Comparison of ENCODE assay signal across 19 cellular contexts in genomic region chr3:159795776-159796175, GRCh38. TPM values are rescaled to one million over a fixed set of nuclear protein-coding genes. Genes with fewer than 3 reads are reported as not detected.
A peak's percentile ranks its signal among the peaks of the same experiment; 100 is the strongest.
DNase-seq lines count a peak whose midpoint lies in the region; ATAC-seq and TF ChIP-seq lines count a peak whose summit lies in the region.
"Had no signal": no experiment of that assay in that cellular context is flagged by ENCODE, and none has a peak within 500 bp of the region (broad histone marks: within the 10 kb centered on the region; RNA-seq: fewer than 3 reads in every experiment).

No MANE protein-coding gene starts in this region.

- 94 to 95% methylated on average over 1 of the region's 1 CpG for WGBS in sigmoid colon, 2 donors

- TF ChIP-seq EP300 in sigmoid colon (IDR thresholded peaks at IDR 0.05) = no peak

- no peaks in the 10 kb centered on the region for H3K36me3 ChIP-seq in fibroblast of lung (ENCODE audit: control insufficient read depth, insufficient read depth, low read length)
- H3K36me3 ChIP-seq in sigmoid colon = no peaks in the 10 kb centered on the region
- H3K36me3 ChIP-seq: BLaER1, spleen had no signal

- no peak for TF ChIP-seq CTCF in AG10803 (conservative IDR thresholded peaks at IDR 0.05; ENCODE audit: low read length)
- TF ChIP-seq CTCF in fibroblast of lung (conservative IDR thresholded peaks at IDR 0.05 in 1 of 2, IDR thresholded peaks at IDR 0.05 in 1 of 2; ENCODE audit: low read depth in 1 of 2, low read length in 2 of 2) = no peak
- no peak for TF ChIP-seq CTCF in sigmoid colon (IDR thresholded peaks at IDR 0.05)

- no peaks in the 10 kb centered on the region for H4K20me1 ChIP-seq in fibroblast of lung (ENCODE audit: control insufficient read depth, extremely low read depth, insufficient read depth, low read length)
- H4K20me1 ChIP-seq: BLaER1 had no signal

- TF ChIP-seq POLR2A in sigmoid colon (IDR thresholded peaks at IDR 0.05) = no peak

- peak overlapping the region; percentile 90 for H3K27ac ChIP-seq in angular gyrus (ENCODE audit: low read depth, low read length)
- H3K27ac ChIP-seq in fibroblast of lung (ENCODE audit: insufficient read depth, low read length) = peak overlapping the region; percentile 67
- peak overlapping the region; percentile 82 to 90 (median 86) for H3K27ac ChIP-seq in sigmoid colon
- H3K27ac ChIP-seq: BLaER1 had no signal

- H3K9me3 ChIP-seq in fibroblast of lung (ENCODE audit: control insufficient read depth, insufficient read depth, low read depth, low read length) (no peaks in the 10 kb centered on the region), sigmoid colon (no peaks in the 10 kb centered on the region)
- H3K9me3 ChIP-seq: BLaER1, spleen had no signal

- no peaks in the 10 kb centered on the region for H3K27me3 ChIP-seq in fibroblast of lung (ENCODE audit: control insufficient read depth, insufficient read depth, low read length)
- no peaks in the 10 kb centered on the region for H3K27me3 ChIP-seq in sigmoid colon
- H3K27me3 ChIP-seq: BLaER1, spleen had no signal

- H2AFZ ChIP-seq in fibroblast of lung (ENCODE audit: low read length) = no peak overlapping the region

- no peak overlapping the region for H3K4me3 ChIP-seq in AG10803 (ENCODE audit: low read length)
- H3K4me3 ChIP-seq in fibroblast of lung (replicated peaks in 1 of 4; ENCODE audit: control extremely low read depth in 1 of 4, insufficient read depth in 1 of 4, low read depth in 3 of 4, low read length in 4 of 4) = no peak overlapping the region
- no peak overlapping the region for H3K4me3 ChIP-seq in sigmoid colon
- H3K4me3 ChIP-seq: BLaER1, spleen had no signal

- peaks cover 71% of the 10 kb centered on the region for H3K79me2 ChIP-seq in fibroblast of lung (ENCODE audit: control insufficient read depth, insufficient read depth, low read length)

- H3K4me1 ChIP-seq in fibroblast of lung (ENCODE audit: control insufficient read depth, extremely low read depth, insufficient read depth, low read length) = peaks cover 15% of the 10 kb centered on the region
- peaks cover 0 to 96% (median 87%) of the 10 kb centered on the region in 4 donors for H3K4me1 ChIP-seq in sigmoid colon
- H3K4me1 ChIP-seq: BLaER1 had no signal

- no peak for ATAC-seq in GM18861 (IDR thresholded peaks at IDR 0.05; ENCODE audit: unreplicated experiment)
- ATAC-seq: activated CD4-positive, CD25-positive, alpha-beta regulatory T cell treated with anti-CD3 and anti-CD28 coated beads, Interleukin-2, amount 50 U/mL, for 24 hours had no signal

- intact Hi-C loops in sigmoid colon (cut with DNase I) = no loop called here

- H3K4me2 ChIP-seq in fibroblast of lung (ENCODE audit: extremely low read depth, insufficient read depth, low read length) = no peak overlapping the region
- H3K4me2 ChIP-seq: BLaER1 had no signal

- DNase-seq in AG10803 (ENCODE audit: low read depth) (peak; percentile 45), fibroblast of lung (ENCODE audit: low read depth in 2 of 2) (peak in 1 of 2 donors; percentile 76), sigmoid colon (no peak), amygdala (lab: John Stamatoyannopoulos, UW) (no peak), 8988T (no peak), globus pallidus (ENCODE audit: low spot score) (no peak)
- DNase-seq: activated naive CD4-positive, alpha-beta T cell treated with anti-CD3 and anti-CD28 coated beads for 36 hours; activated T-cell treated with anti-CD3 and anti-CD28 coated beads, Interleukin-2, amount 50 U/mL, for 1 hour; immature natural killer cell; Kasumi-1; NCI-H1048; NCI-H2029; NCI-H345; spleen had no signal

- no peak overlapping the region for H3K9ac ChIP-seq in fibroblast of lung (ENCODE audit: insufficient read depth, low read length)
- H3K9ac ChIP-seq: BLaER1 had no signal

RNA-seq across cellular contexts. Expression of gene SCHIP1, which starts 43.9 kb away (rescaled TPM):
- total RNA-seq in fibroblast of lung (6.9 and 8.8 TPM in 2 replicates), sigmoid colon (10 to 100 TPM; 19.9 to 44.1 (median 31.3) TPM)
- polyA plus RNA-seq in fibroblast of lung (2.3 and 4.1 TPM in 2 replicates), sigmoid colon (1 to 10 TPM in 2 of 3 donors, not detected in 1; 1.8 to 4.1 TPM)
- 1.5 and 5.7 TPM in 2 replicates for polyA plus RNA-seq in fibroblast of lung (2012)
- polyA minus RNA-seq in fibroblast of lung (ENCODE audit: low replicate concordance) = 0.11 and 0.43 TPM in 2 replicates
- total RNA-seq: activated naive CD4-positive, alpha-beta T cell treated with anti-CD3 and anti-CD28 coated beads for 36 hours; OCI-LY7 had no signal
- polyA plus RNA-seq: immature natural killer cell had no signal
